Comparison of ENCODE assay signal across 2 cellular contexts in genomic region chr9:71112866-71113265, GRCh38.
TF ChIP-seq lines count a peak whose summit lies in the region.

No MANE protein-coding gene starts in this region.

TF ChIP-seq in GM23338, 12 proteins besides CTCF, POLR2A, EP300 and RAD21:
- no peak for TF ChIP-seq CREB1 (CRISPR knock-in tag; IDR thresholded peaks at IDR 0.05; ENCODE audit: low read depth)
- TF ChIP-seq, protein P1, sequence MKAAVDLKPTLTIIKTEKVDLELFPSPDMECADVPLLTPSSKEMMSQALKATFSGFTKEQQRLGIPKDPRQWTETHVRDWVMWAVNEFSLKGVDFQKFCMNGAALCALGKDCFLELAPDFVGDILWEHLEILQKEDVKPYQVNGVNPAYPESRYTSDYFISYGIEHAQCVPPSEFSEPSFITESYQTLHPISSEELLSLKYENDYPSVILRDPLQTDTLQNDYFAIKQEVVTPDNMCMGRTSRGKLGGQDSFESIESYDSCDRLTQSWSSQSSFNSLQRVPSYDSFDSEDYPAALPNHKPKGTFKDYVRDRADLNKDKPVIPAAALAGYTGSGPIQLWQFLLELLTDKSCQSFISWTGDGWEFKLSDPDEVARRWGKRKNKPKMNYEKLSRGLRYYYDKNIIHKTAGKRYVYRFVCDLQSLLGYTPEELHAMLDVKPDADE (IDR thresholded peaks at IDR 0.05), result no peak
- no peak for TF ChIP-seq NANOG (IDR thresholded peaks at IDR 0.05; ENCODE audit: borderline replicate concordance)
- no peak for TF ChIP-seq JUNB (IDR thresholded peaks at IDR 0.05; ENCODE audit: unreplicated experiment)
- no peak for TF ChIP-seq EZH2phosphoT487 (IDR thresholded peaks at IDR 0.05; ENCODE audit: unreplicated experiment)
- no peak for TF ChIP-seq STAT1 (IDR thresholded peaks at IDR 0.05; ENCODE audit: unreplicated experiment)
TF ChIP-seq in GM23338: peak in this region for 0.

TF ChIP-seq in HepG2, 621 proteins besides CTCF, POLR2A, EP300 and RAD21:
- TF ChIP-seq ZBTB42 (CRISPR knock-in tag; IDR thresholded peaks at IDR 0.05) (no peak), RFXAP (CRISPR knock-in tag; IDR thresholded peaks at IDR 0.05; ENCODE audit: borderline replicate concordance) (no peak), RARA (CRISPR knock-in tag; IDR thresholded peaks at IDR 0.05) (no peak), ZNF333 (CRISPR knock-in tag; IDR thresholded peaks at IDR 0.05; ENCODE audit: borderline replicate concordance) (no peak), NFIC (IDR thresholded peaks at IDR 0.05; ENCODE audit: low read length) (no peak), HNF4G (IDR thresholded peaks at IDR 0.05; ENCODE audit: borderline replicate concordance, low read depth, low read length) (no peak), HNF4G (CRISPR knock-in tag; IDR thresholded peaks at IDR 0.05; ENCODE audit: borderline replicate concordance, low read depth) (no peak), SNAPC2 (CRISPR knock-in tag; IDR thresholded peaks at IDR 0.05) (no peak), CREBL2 (CRISPR knock-in tag; IDR thresholded peaks at IDR 0.05; ENCODE audit: borderline replicate concordance) (no peak), GTF3A (CRISPR knock-in tag; conservative IDR thresholded peaks at IDR 0.05) (no peak)
- TF ChIP-seq, protein P2, sequence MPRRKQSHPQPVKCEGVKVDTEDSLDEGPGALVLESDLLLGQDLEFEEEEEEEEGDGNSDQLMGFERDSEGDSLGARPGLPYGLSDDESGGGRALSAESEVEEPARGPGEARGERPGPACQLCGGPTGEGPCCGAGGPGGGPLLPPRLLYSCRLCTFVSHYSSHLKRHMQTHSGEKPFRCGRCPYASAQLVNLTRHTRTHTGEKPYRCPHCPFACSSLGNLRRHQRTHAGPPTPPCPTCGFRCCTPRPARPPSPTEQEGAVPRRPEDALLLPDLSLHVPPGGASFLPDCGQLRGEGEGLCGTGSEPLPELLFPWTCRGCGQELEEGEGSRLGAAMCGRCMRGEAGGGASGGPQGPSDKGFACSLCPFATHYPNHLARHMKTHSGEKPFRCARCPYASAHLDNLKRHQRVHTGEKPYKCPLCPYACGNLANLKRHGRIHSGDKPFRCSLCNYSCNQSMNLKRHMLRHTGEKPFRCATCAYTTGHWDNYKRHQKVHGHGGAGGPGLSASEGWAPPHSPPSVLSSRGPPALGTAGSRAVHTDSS (CRISPR knock-in tag; conservative IDR thresholded peaks at IDR 0.05), result no peak
- TF ChIP-seq, protein P3, sequence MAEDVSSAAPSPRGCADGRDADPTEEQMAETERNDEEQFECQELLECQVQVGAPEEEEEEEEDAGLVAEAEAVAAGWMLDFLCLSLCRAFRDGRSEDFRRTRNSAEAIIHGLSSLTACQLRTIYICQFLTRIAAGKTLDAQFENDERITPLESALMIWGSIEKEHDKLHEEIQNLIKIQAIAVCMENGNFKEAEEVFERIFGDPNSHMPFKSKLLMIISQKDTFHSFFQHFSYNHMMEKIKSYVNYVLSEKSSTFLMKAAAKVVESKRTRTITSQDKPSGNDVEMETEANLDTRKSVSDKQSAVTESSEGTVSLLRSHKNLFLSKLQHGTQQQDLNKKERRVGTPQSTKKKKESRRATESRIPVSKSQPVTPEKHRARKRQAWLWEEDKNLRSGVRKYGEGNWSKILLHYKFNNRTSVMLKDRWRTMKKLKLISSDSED (CRISPR knock-in tag; IDR thresholded peaks at IDR 0.05), result no peak
- TF ChIP-seq, protein P4, sequence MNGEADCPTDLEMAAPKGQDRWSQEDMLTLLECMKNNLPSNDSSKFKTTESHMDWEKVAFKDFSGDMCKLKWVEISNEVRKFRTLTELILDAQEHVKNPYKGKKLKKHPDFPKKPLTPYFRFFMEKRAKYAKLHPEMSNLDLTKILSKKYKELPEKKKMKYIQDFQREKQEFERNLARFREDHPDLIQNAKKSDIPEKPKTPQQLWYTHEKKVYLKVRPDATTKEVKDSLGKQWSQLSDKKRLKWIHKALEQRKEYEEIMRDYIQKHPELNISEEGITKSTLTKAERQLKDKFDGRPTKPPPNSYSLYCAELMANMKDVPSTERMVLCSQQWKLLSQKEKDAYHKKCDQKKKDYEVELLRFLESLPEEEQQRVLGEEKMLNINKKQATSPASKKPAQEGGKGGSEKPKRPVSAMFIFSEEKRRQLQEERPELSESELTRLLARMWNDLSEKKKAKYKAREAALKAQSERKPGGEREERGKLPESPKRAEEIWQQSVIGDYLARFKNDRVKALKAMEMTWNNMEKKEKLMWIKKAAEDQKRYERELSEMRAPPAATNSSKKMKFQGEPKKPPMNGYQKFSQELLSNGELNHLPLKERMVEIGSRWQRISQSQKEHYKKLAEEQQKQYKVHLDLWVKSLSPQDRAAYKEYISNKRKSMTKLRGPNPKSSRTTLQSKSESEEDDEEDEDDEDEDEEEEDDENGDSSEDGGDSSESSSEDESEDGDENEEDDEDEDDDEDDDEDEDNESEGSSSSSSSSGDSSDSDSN (CRISPR knock-in tag; IDR thresholded peaks at IDR 0.05), result no peak
